8 cellular contexts compared by ENCODE assay signal in the genomic region with DNA sequence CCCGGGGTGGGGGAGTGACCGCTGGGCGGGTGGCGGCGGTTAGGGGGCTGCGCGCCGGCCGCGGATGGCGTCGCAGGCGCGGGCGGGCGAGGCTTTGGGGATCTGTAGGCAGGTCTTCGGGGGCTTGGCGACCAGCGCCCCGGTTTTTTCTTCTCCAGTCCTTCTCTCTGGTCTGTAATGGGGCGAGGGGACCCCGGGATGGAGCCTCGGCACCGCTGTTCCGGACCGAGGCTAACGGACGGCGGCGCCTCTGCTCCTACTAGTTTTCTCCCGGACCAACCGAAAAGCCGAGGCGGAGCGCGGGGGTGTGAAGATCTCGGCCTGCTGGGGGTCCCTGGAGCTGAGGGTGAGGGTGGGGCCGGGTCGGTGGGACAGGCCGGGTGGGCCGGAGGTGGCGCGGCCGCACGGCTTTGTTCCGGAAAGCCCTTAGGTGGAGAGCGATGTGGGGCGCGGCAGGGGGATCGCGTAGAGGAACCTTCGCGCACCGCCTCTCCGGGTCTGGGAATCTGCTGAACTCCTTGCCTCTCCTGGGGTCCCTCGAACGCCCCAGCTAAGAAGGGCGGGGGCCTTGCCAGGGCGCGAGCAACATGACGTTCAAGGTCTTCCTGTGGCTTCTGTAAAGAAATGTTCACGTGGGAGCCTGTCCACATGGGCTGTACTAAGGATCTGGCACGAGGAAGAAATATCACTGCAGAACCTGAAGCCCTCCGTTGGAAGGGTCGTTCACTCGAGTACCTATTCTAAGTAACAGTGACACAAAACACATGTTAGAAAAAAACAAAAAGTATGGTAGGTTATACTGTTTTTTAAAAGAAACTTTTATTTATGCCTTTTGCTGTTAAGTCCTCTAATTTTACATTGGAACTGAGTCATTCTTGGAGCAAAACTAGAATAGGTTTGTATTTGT. TPM values are rescaled to one million over a fixed set of nuclear protein-coding genes. Genes with fewer than 3 reads are reported as not detected.
DNase-seq lines count a peak whose midpoint lies in the region; ATAC-seq and TF ChIP-seq lines count a peak whose summit lies in the region.

No MANE protein-coding gene starts in this region.

- TF ChIP-seq CTCF in SK-N-SH (IDR thresholded peaks at IDR 0.05) (no peak), tibial artery (IDR thresholded peaks at IDR 0.05) (no peak)

- H3K9me3 Mint-ChIP-seq in activated naive CD4-positive, alpha-beta T cell treated with anti-CD3 and anti-CD28 coated beads, Interleukin-2, amount 50 U/mL, for 72 hours: peaks cover 0 to 3% of the 10 kb centered on the region in 2 donors

- H3K23ac ChIP-seq in trophoblast cell (ENCODE audit: low read length): no peak overlapping the region

- H2BK5ac ChIP-seq in trophoblast cell (ENCODE audit: low read depth, low read length, poor library complexity): peak overlapping the region; percentile 96

- H3K9ac ChIP-seq in SK-N-SH (peak overlapping the region; percentile 99), trophoblast cell (ENCODE audit: low read length) (peak overlapping the region; percentile 97)

- peak overlapping the region; percentile 87 to 95 for H3K27ac ChIP-seq in SK-N-SH (ENCODE audit: low read depth in 2 of 2, low read length in 1 of 2)
- H3K27ac ChIP-seq in trophoblast cell (ENCODE audit: low read depth, low read length): peak overlapping the region; percentile 94
- H3K27ac ChIP-seq in tibial artery: peak overlapping the region; percentile 97

- CTCF ChIA-PET in SK-N-SH (lab: Yijun Ruan, JAX): interaction anchor here (0.6 to 0.7 kb wide), 2 partner anchors 19 to 203 kb away, joined by 3 read pairs; no protein-coding TSS in a partner anchor

- H2AFZ ChIP-seq in SK-N-SH (ENCODE audit: low read depth) (0 out of 2 replicates have a peak overlapping the region, but pooled peaks have one; percentile 12), trophoblast cell (ENCODE audit: insufficient read depth, low read length, poor library complexity) (peak overlapping the region; percentile 99)

- peak overlapping the region; percentile 98 for H2AK5ac ChIP-seq in trophoblast cell (ENCODE audit: low read length)

- peaks cover 15 to 37% of the 10 kb centered on the region in 2 donors for H3K36me3 Mint-ChIP-seq in activated naive CD4-positive, alpha-beta T cell treated with anti-CD3 and anti-CD28 coated beads, Interleukin-2, amount 50 U/mL, for 72 hours

- H3K4me2 ChIP-seq in SK-N-SH (peak overlapping the region; percentile 88), trophoblast cell (ENCODE audit: low read length) (peak overlapping the region; percentile 57)

- H3K36me3 ChIP-seq in SK-N-SH (replicated peaks in 1 of 2; ENCODE audit: control insufficient read depth in 1 of 2, insufficient read depth in 2 of 2, low read length in 1 of 2) (peaks cover 4 to 10% of the 10 kb centered on the region in 2 experiments), trophoblast cell (ENCODE audit: control insufficient read depth in 1 of 2, insufficient read depth in 2 of 2, low read length in 2 of 2) (no peaks in the 10 kb centered on the region), tibial artery (no peaks in the 10 kb centered on the region)

- peak overlapping the region; percentile 100 for H4K8ac ChIP-seq in trophoblast cell (ENCODE audit: low read depth, low read length)

- H4K91ac ChIP-seq in trophoblast cell (ENCODE audit: low read depth, low read length): peak overlapping the region; percentile 99

- peak overlapping the region; percentile 100 for H3K14ac ChIP-seq in trophoblast cell (ENCODE audit: low read length)

- no peaks in the 10 kb centered on the region for H3K9me2 ChIP-seq in SK-N-SH

- in situ Hi-C loops in KBM-7 (cut with MboI; ENCODE audit: low pct_unique_long_range_greater_than_20kb, low sequenced_read_pairs): loop anchor here (25.0 kb wide), 1 partner anchor 321 kb away; no protein-coding TSS in a partner anchor

- POLR2A ChIA-PET in SK-N-SH (lab: Yijun Ruan, JAX): interaction anchor here (0.6 kb wide), 1 partner anchor 323 kb away, joined by 3 read pairs; no protein-coding TSS in a partner anchor

- no peaks in the 10 kb centered on the region for H3K27me3 ChIP-seq in SK-N-SH (ENCODE audit: insufficient read depth)
- H3K27me3 ChIP-seq in trophoblast cell (ENCODE audit: insufficient read depth, low read length): no peaks in the 10 kb centered on the region
- no peaks in the 10 kb centered on the region for H3K27me3 ChIP-seq in tibial artery

- peak overlapping the region; percentile 99 for H2BK120ac ChIP-seq in trophoblast cell (ENCODE audit: insufficient read depth, low read length, poor library complexity)

- peak overlapping the region; percentile 100 for H4K12ac ChIP-seq in trophoblast cell (ENCODE audit: low read depth, low read length)

- H3K4me3 ChIP-seq in SK-N-SH (ENCODE audit: low read depth in 2 of 2, low read length in 1 of 2) (peak overlapping the region; percentile 92 to 94), trophoblast cell (ENCODE audit: low read depth, low read length) (peak overlapping the region; percentile 94), tibial artery (peak overlapping the region; percentile 74 to 90)

- peak overlapping the region; percentile 99 to 100 for H3K27ac Mint-ChIP-seq in activated naive CD4-positive, alpha-beta T cell treated with anti-CD3 and anti-CD28 coated beads, Interleukin-2, amount 50 U/mL, for 72 hours

- H4K20me1 ChIP-seq in SK-N-SH (ENCODE audit: insufficient read depth): peaks cover 26% of the 10 kb centered on the region

- H2BK12ac ChIP-seq in trophoblast cell (ENCODE audit: low read length): peak overlapping the region; percentile 56

- 0% methylated on average over 20 of the region's 66 CpGs for WGBS in SK-N-SH (ENCODE audit: low lambda C conversion rate)
- WGBS in trophoblast cell (ENCODE audit: extremely low coverage, insufficient coverage, insufficient read length): no CpG with 5 or more reads among the region's 66 CpGs

- peaks cover 56% of the 10 kb centered on the region for H3K79me2 ChIP-seq in SK-N-SH (ENCODE audit: insufficient read depth)
- H3K79me2 ChIP-seq in trophoblast cell (ENCODE audit: control insufficient read depth, insufficient read depth, low read length, poor library complexity): peaks cover 11% of the 10 kb centered on the region

- peak overlapping the region; percentile 100 for H3K18ac ChIP-seq in trophoblast cell (ENCODE audit: low read length)

- ATAC-seq in GM21576 (IDR thresholded peaks at IDR 0.05; ENCODE audit: unreplicated experiment): peak; percentile 29
- ATAC-seq in activated naive CD4-positive, alpha-beta T cell treated with anti-CD3 and anti-CD28 coated beads, Interleukin-2, amount 50 U/mL, for 72 hours: peak; percentile 38 to 39
- peak; percentile 28 for ATAC-seq in Right ventricle myocardium inferior

- H3K4ac ChIP-seq in trophoblast cell (ENCODE audit: low read depth, low read length): peak overlapping the region; percentile 100

- H3K9me3 ChIP-seq in SK-N-SH: no peaks in the 10 kb centered on the region
- H3K9me3 ChIP-seq in trophoblast cell (ENCODE audit: insufficient read depth, low read depth, low read length): no peaks in the 10 kb centered on the region
- no peaks in the 10 kb centered on the region for H3K9me3 ChIP-seq in tibial artery

- TF ChIP-seq RAD21 in SK-N-SH (IDR thresholded peaks at IDR 0.05; ENCODE audit: low read length): no peak

- TF ChIP-seq EP300 in SK-N-SH (IDR thresholded peaks at IDR 0.05; ENCODE audit: borderline replicate concordance in 1 of 2, low read depth in 1 of 2, low read length in 1 of 2): no peak

- intact Hi-C loops in Right ventricle myocardium inferior (cut with DNase I): loop anchor here (1.0 to 5.0 kb wide), 2 partner anchors 66 to 82 kb away; no protein-coding TSS in a partner anchor
- intact Hi-C loops in tibial artery (cut with DNase I; ENCODE audit: low total_unique reads): loop anchor here (10.0 kb wide), 1 partner anchor 407 kb away; the partner anchor contains the start of gene DNAH7

- H3K4me1 ChIP-seq in SK-N-SH (ENCODE audit: control insufficient read depth in 1 of 2, insufficient read depth in 2 of 2, low read depth in 1 of 2, low read length in 1 of 2) (peaks cover 3 to 14% of the 10 kb centered on the region in 2 experiments; a peak in 3 of 4 replicates), trophoblast cell (ENCODE audit: control insufficient read depth in 1 of 2, insufficient read depth in 2 of 2, low read length in 2 of 2) (peaks cover 3% of the 10 kb centered on the region in 2 experiments), tibial artery (peaks cover 0 to 29% (median 11%) of the 10 kb centered on the region in 4 donors)

- DNase-seq in DMS53 (lab: John Stamatoyannopoulos, UW) (peak; percentile 83), KBM-7 (peak; percentile 83), SK-N-SH (peak; percentile 61), Right ventricle myocardium inferior (ENCODE audit: missing footprints) (peak; percentile 84), trophoblast cell (peak; percentile 15 to 61), tibial artery (peak; percentile 83 to 85)
- peak; percentile 68 to 73 for DNase-seq in activated naive CD4-positive, alpha-beta T cell treated with anti-CD3 and anti-CD28 coated beads, Interleukin-2, amount 50 U/mL, for 72 hours (ENCODE audit: low spot score in 2 of 2)

- H3K79me1 ChIP-seq in trophoblast cell (ENCODE audit: low read length): peaks cover 11% of the 10 kb centered on the region

- peaks cover 15% of the 10 kb centered on the region for H3F3A ChIP-seq in SK-N-SH (replicated peaks; ENCODE audit: insufficient read depth)

TF ChIP-seq in SK-N-SH, 30 proteins besides CTCF, POLR2A, EP300 and RAD21 (continues in another document):
- TF ChIP-seq MAX (IDR thresholded peaks at IDR 0.05; ENCODE audit: low read depth): peak; percentile 90
- TF ChIP-seq, protein P1, sequence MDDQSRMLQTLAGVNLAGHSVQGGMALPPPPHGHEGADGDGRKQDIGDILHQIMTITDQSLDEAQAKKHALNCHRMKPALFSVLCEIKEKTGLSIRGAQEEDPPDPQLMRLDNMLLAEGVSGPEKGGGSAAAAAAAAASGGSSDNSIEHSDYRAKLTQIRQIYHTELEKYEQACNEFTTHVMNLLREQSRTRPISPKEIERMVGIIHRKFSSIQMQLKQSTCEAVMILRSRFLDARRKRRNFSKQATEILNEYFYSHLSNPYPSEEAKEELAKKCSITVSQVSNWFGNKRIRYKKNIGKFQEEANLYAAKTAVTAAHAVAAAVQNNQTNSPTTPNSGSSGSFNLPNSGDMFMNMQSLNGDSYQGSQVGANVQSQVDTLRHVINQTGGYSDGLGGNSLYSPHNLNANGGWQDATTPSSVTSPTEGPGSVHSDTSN (IDR thresholded peaks at IDR 0.05): no peak
- no peak for TF ChIP-seq FOSL2 (IDR thresholded peaks at IDR 0.05; ENCODE audit: borderline replicate concordance, low read depth)

RNA-seq across cellular contexts. Expression of gene SLC39A10, which starts 0.9 kb away (rescaled TPM):
- 12.3 and 19.3 TPM in 2 replicates for polyA plus RNA-seq in SK-N-SH (2012; rRNA removed)
- polyA plus RNA-seq in SK-N-SH (2012; cell fraction: cytosol; rRNA removed): 14.9 and 16.5 TPM in 2 replicates
- polyA plus RNA-seq in SK-N-SH (2012; cell fraction: nucleus; rRNA removed): 16.6 and 40.6 TPM in 2 replicates
- total RNA-seq in activated naive CD4-positive, alpha-beta T cell treated with anti-CD3 and anti-CD28 coated beads, Interleukin-2, amount 50 U/mL, for 72 hours: 10 to 100 TPM; 52.3 to 53.3 TPM
- total RNA-seq in Right ventricle myocardium inferior: 7.1 TPM
- polyA plus RNA-seq in trophoblast cell (2013): 87.0 and 87.1 TPM in 2 replicates

Comparison
In these comparisons a context has a peak if more than half of its experiments do, and no peak if none do; other contexts are left out.
1. Peak in every context shown above with its lines: DNase-seq, ATAC-seq, H3K4me3 ChIP-seq and H3K27ac ChIP-seq.